ENCODE assay signal across 1 cellular context in the genomic region with DNA sequence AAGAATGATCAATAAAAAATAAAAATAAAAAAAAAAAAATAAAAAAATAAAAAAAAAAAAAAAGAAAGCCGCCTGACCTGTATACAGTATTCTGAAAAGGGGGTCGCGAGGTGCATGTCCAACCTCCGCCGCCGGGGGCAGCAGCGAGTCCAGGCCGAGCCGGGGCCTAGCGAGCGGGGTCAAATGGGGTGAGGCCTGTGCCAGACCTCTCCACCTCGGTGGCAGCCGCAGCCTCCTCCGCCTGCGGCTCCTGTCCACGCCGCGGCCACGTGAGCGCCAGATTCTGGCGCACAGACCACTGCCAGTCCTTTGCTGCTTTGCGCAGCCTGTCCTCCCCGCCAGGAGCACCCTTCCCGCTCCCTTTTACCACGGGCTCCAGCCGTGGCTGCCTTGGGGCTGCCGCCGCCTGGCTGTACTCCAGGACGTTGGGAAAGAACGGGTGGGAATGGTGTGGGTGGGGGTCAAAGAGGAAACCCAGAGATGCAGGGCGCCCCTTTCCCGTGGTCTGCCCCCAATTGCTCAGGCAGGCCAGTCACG.
TF ChIP-seq lines count a peak whose summit lies in the region.

No MANE protein-coding gene starts in this region.

TF ChIP-seq in K562, 482 proteins besides CTCF, POLR2A, EP300 and RAD21 (continued from another document):
- TF ChIP-seq PBX2 (CRISPR knock-in tag; IDR thresholded peaks at IDR 0.05; ENCODE audit: low read depth), result no peak
- TF ChIP-seq PBX2 (tag; conservative IDR thresholded peaks at IDR 0.05; ENCODE audit: low read depth), result no peak
- TF ChIP-seq HOXB6 (CRISPR knock-in tag; IDR thresholded peaks at IDR 0.05; ENCODE audit: borderline replicate concordance), result no peak
- no peak for TF ChIP-seq C11orf30 (IDR thresholded peaks at IDR 0.05; ENCODE audit: low read depth)
- no peak for TF ChIP-seq FOXA1 (IDR thresholded peaks at IDR 0.05; ENCODE audit: borderline replicate concordance)
- TF ChIP-seq TBL1XR1 (IDR thresholded peaks at IDR 0.05; ENCODE audit: low read length in 2 of 2), result no peak; a peak in 1 of 4 replicates
- no peak for TF ChIP-seq EWSR1 (IDR thresholded peaks at IDR 0.05; ENCODE audit: borderline replicate concordance, low read depth, partially characterized antibody)
- TF ChIP-seq HNRNPL (IDR thresholded peaks at IDR 0.05; ENCODE audit: low read depth, low read length), result peak; percentile 87
- TF ChIP-seq ESRRA (IDR thresholded peaks at IDR 0.05; ENCODE audit: borderline replicate concordance, low read depth), result peak; percentile 82; the same call in 1 of the 2 replicates
- TF ChIP-seq CBX5 (IDR thresholded peaks at IDR 0.05; ENCODE audit: borderline replicate concordance, low read depth), result peak; percentile 30; the same call in 1 of the 2 replicates
- no peak for TF ChIP-seq RUNX1 (IDR thresholded peaks at IDR 0.05; ENCODE audit: low read depth)
- TF ChIP-seq MLLT1 (IDR thresholded peaks at IDR 0.05), result peak in 1 of 2 experiments; percentile 70; a peak in 2 of 4 replicates
- TF ChIP-seq PTBP1 (IDR thresholded peaks at IDR 0.05; ENCODE audit: low read depth, low read length), result 0 out of 2 replicates have a peak, but pooled peaks have one; percentile 19
- TF ChIP-seq HDGF (IDR thresholded peaks at IDR 0.05), result no peak
- no peak for TF ChIP-seq BRCA1 (IDR thresholded peaks at IDR 0.05)
- no peak for TF ChIP-seq BRCA1 (CRISPR knock-in tag; IDR thresholded peaks at IDR 0.05)
- no peak for TF ChIP-seq BRF1 (IDR thresholded peaks at IDR 0.05; ENCODE audit: borderline replicate concordance, extremely low read depth, insufficient read length)
- TF ChIP-seq HLTF (IDR thresholded peaks at IDR 0.05), result peak; percentile 60; the same call in 1 of the 2 replicates
- no peak for TF ChIP-seq LCOR (CRISPR knock-in tag; IDR thresholded peaks at IDR 0.05)
- TF ChIP-seq RB1 (IDR thresholded peaks at IDR 0.05; ENCODE audit: low read depth), result peak; percentile 94
- TF ChIP-seq KLF13 (tag; IDR thresholded peaks at IDR 0.05; ENCODE audit: borderline replicate concordance, low read depth), result 0 out of 2 replicates have a peak, but pooled peaks have one; percentile 54
- TF ChIP-seq ZNF518B (CRISPR knock-in tag; IDR thresholded peaks at IDR 0.05), result no peak
- TF ChIP-seq HMBOX1 (IDR thresholded peaks at IDR 0.05), result no peak
- TF ChIP-seq SMARCE1 (IDR thresholded peaks at IDR 0.05), result no peak
- no peak for TF ChIP-seq ATF2 (CRISPR knock-in tag; IDR thresholded peaks at IDR 0.05)
- TF ChIP-seq, protein P1, sequence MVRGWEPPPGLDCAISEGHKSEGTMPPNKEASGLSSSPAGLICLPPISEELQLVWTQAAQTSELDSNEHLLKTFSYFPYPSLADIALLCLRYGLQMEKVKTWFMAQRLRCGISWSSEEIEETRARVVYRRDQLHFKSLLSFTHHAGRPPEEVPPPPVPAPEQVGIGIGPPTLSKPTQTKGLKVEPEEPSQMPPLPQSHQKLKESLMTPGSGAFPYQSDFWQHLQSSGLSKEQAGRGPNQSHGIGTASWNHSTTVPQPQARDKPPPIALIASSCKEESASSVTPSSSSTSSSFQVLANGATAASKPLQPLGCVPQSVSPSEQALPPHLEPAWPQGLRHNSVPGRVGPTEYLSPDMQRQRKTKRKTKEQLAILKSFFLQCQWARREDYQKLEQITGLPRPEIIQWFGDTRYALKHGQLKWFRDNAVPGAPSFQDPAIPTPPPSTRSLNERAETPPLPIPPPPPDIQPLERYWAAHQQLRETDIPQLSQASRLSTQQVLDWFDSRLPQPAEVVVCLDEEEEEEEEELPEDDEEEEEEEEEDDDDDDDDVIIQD (CRISPR knock-in tag; IDR thresholded peaks at IDR 0.05), result no peak
- no peak for TF ChIP-seq SP1 (CRISPR knock-in tag; IDR thresholded peaks at IDR 0.05)
- TF ChIP-seq GABPA (tag; conservative IDR thresholded peaks at IDR 0.05; ENCODE audit: low read depth), result no peak
- TF ChIP-seq MTA3 (IDR thresholded peaks at IDR 0.05; ENCODE audit: borderline replicate concordance), result peak; percentile 94
- TF ChIP-seq RREB1 (CRISPR knock-in tag; IDR thresholded peaks at IDR 0.05), result no peak
- TF ChIP-seq NFRKB (IDR thresholded peaks at IDR 0.05; ENCODE audit: low read depth), result peak; percentile 53; the same call in 1 of the 2 replicates
